16 cellular contexts compared by ENCODE assay signal in the genomic region with DNA sequence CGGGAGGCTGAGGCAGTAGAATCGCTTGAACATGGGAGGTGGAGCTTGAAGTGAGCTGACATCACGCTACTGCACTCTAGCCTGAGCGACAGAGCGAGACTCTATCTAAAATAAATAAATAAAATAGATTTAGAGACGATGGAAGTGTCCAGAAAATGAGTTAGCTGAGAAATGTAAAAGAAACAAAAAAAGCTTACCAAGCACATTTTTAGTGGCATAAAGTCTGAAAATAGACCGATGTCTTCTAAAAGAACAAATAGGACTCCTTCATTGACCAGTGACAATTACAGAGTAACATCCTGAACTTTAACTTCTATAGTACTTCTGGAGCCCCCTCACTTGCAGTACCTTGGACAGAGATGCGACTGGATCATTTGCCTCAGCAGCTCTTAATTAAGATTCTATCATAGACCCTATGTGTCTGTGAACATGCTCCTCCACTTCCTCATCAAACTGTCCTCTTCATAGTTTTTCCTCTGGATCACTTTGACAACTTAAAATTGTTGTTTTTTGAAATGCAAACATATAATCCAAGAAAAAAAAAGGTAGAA.
"Had no signal": no experiment of that assay in that cellular context is flagged by ENCODE, and none has a peak within 500 bp of the region (broad histone marks: within the 10 kb centered on the region; RNA-seq: fewer than 3 reads in every experiment).

No MANE protein-coding gene starts in this region.

- H3K4me1 Mint-ChIP-seq: activated CD4-positive, alpha-beta T cell treated with anti-CD3 and anti-CD28 coated beads, Interleukin-2, amount 10 ng/mL, durations not matched to agents 24 days and 14 days; activated T-helper 17 cell treated with anti-CD3 and anti-CD28 coated beads, Interleukin-2, amount 50 U/mL, for 72 hours; mesothelial cell of epicardium had no signal

- H3K27ac ChIP-seq: gastroesophageal sphincter, hepatocyte, skin epidermis, thoracic aorta had no signal

- H3K36me3 Mint-ChIP-seq: mesothelial cell of epicardium had no signal

- H3K27me3 ChIP-seq: gastroesophageal sphincter, hepatocyte had no signal

- H3K27ac Mint-ChIP-seq: activated B cell treated with CpG ODN at 0.5 μM for 24 hours; activated CD4-positive, alpha-beta T cell treated with anti-CD3 and anti-CD28 coated beads, Interleukin-2, amount 10 ng/mL, durations not matched to agents 24 days and 14 days; activated naive CD4-positive, alpha-beta T cell treated with anti-CD3 and anti-CD28 coated beads for 36 hours; activated T-helper 17 cell treated with anti-CD3 and anti-CD28 coated beads, Interleukin-2, amount 50 U/mL, for 72 hours; mesothelial cell of epicardium; stimulated activated naive CD8-positive, alpha-beta T cell treated with anti-CD3 and anti-CD28 coated beads, Interleukin-15, amount 100 ng/mL, for 72 hours had no signal

- DNase-seq: activated B cell treated with CpG ODN at 0.5 μM for 24 hours; activated CD4-positive, alpha-beta T cell treated with anti-CD3 and anti-CD28 coated beads, Interleukin-2, amount 10 ng/mL, durations not matched to agents 24 days and 14 days; activated naive CD4-positive, alpha-beta T cell treated with anti-CD3 and anti-CD28 coated beads for 36 hours; caudate nucleus; cortex of kidney; effector memory CD4-positive, alpha-beta T cell; kidney glomerular epithelial cell; retina; stimulated activated CD4-positive, alpha-beta T cell treated with anti-CD3 and anti-CD28 coated beads, Interleukin-4, amount 100 ng/mL, for 4 hours; stimulated activated naive CD8-positive, alpha-beta T cell treated with anti-CD3 and anti-CD28 coated beads, Interleukin-15, amount 100 ng/mL, for 72 hours had no signal

- H3K4me3 ChIP-seq: gastroesophageal sphincter, hepatocyte, skin epidermis, thoracic aorta had no signal

- H3K9me3 ChIP-seq: gastroesophageal sphincter, thoracic aorta had no signal

- H3K36me3 ChIP-seq: gastroesophageal sphincter, thoracic aorta had no signal

- H3K27me3 Mint-ChIP-seq: activated B cell treated with CpG ODN at 0.5 μM for 24 hours; activated T-helper 17 cell treated with anti-CD3 and anti-CD28 coated beads, Interleukin-2, amount 50 U/mL, for 72 hours; stimulated activated naive CD8-positive, alpha-beta T cell treated with anti-CD3 and anti-CD28 coated beads, Interleukin-15, amount 100 ng/mL, for 72 hours had no signal

- H3K4me2 ChIP-seq: hepatocyte had no signal

- H3K4me1 ChIP-seq: gastroesophageal sphincter had no signal

- H3K9me3 Mint-ChIP-seq: activated B cell treated with CpG ODN at 0.5 μM for 24 hours; activated CD4-positive, alpha-beta T cell treated with anti-CD3 and anti-CD28 coated beads, Interleukin-2, amount 10 ng/mL, durations not matched to agents 24 days and 14 days; activated naive CD4-positive, alpha-beta T cell treated with anti-CD3 and anti-CD28 coated beads for 36 hours; activated T-helper 17 cell treated with anti-CD3 and anti-CD28 coated beads, Interleukin-2, amount 50 U/mL, for 72 hours; mesothelial cell of epicardium; stimulated activated naive CD8-positive, alpha-beta T cell treated with anti-CD3 and anti-CD28 coated beads, Interleukin-15, amount 100 ng/mL, for 72 hours had no signal

- H3K79me2 ChIP-seq: hepatocyte had no signal

- H3K4me3 Mint-ChIP-seq: activated B cell treated with CpG ODN at 0.5 μM for 24 hours; activated CD4-positive, alpha-beta T cell treated with anti-CD3 and anti-CD28 coated beads, Interleukin-2, amount 10 ng/mL, durations not matched to agents 24 days and 14 days; activated naive CD4-positive, alpha-beta T cell treated with anti-CD3 and anti-CD28 coated beads for 36 hours; activated T-helper 17 cell treated with anti-CD3 and anti-CD28 coated beads, Interleukin-2, amount 50 U/mL, for 72 hours; mesothelial cell of epicardium; stimulated activated naive CD8-positive, alpha-beta T cell treated with anti-CD3 and anti-CD28 coated beads, Interleukin-15, amount 100 ng/mL, for 72 hours had no signal

- ATAC-seq: activated T-helper 17 cell treated with anti-CD3 and anti-CD28 coated beads, Interleukin-2, amount 50 U/mL, for 72 hours; gastroesophageal sphincter; stimulated activated naive CD8-positive, alpha-beta T cell treated with anti-CD3 and anti-CD28 coated beads, Interleukin-15, amount 100 ng/mL, for 72 hours had no signal

- H2AFZ ChIP-seq: hepatocyte had no signal
